ENCODE assay signal across 8 cellular contexts in genomic region chr6:44172759-44173500, GRCh38. TPM values are rescaled to one million over a fixed set of nuclear protein-coding genes. Genes with fewer than 3 reads are reported as not detected.
DNase-seq lines count a peak whose midpoint lies in the region; ATAC-seq lines count a peak whose summit lies in the region.

No MANE protein-coding gene starts in this region.

- ATAC-seq in HG03025 (IDR thresholded peaks at IDR 0.05; ENCODE audit: low FRiP score, unreplicated experiment) (peak; percentile 51), left lobe of liver (peak; percentile 99)

- DNase-seq in NCI-H446 (lab: John Stamatoyannopoulos, UW), result peak; percentile 41 to 82
- no peak for DNase-seq in NCI-H446 treated with DMSO at 0.1 percent for 48 hours (lab: John Stamatoyannopoulos, UW)
- peak; percentile 39 for DNase-seq in NCI-H2227 treated with DMSO at 0.1 percent for 48 hours (lab: John Stamatoyannopoulos, UW)
- DNase-seq in activated CD4-positive, CD25-positive, alpha-beta regulatory T cell treated with anti-CD3 and anti-CD28 coated beads, Interleukin-2, amount 50 U/mL, for 16 hours (ENCODE audit: low read depth, low spot score), result peak; percentile 63
- peak; percentile 55 for DNase-seq in central memory CD4-positive, alpha-beta T cell
- DNase-seq in left lobe of liver (ENCODE audit: low spot score), result peak; percentile 91
- peak; percentile 85 for DNase-seq in stimulated activated CD4-positive, alpha-beta T cell treated with anti-CD3 and anti-CD28 coated beads, Interleukin-4, amount 100 ng/mL, for 24 hours

RNA-seq across cellular contexts. Expression of gene CAPN11, which starts 14.3 kb away (rescaled TPM):
- 0.18 TPM for total RNA-seq in left lobe of liver

RNA-seq across cellular contexts. Expression of gene MYMX, which starts 43.8 kb away (rescaled TPM):
- total RNA-seq in left lobe of liver, result not detected

RNA-seq across cellular contexts. Expression of gene TMEM63B, which starts 45.6 kb away (rescaled TPM):
- total RNA-seq in left lobe of liver, result 38.0 TPM

RNA-seq across cellular contexts. Expression of gene MRPL14, which starts 45.7 kb away (rescaled TPM):
- 35.3 TPM for total RNA-seq in left lobe of liver

RNA-seq across cellular contexts. Expression of gene SLC29A1, which starts 50.5 kb away (rescaled TPM):
- 37.5 TPM for total RNA-seq in left lobe of liver
